ENCODE assay signal across 2 cellular contexts in the genomic region with DNA sequence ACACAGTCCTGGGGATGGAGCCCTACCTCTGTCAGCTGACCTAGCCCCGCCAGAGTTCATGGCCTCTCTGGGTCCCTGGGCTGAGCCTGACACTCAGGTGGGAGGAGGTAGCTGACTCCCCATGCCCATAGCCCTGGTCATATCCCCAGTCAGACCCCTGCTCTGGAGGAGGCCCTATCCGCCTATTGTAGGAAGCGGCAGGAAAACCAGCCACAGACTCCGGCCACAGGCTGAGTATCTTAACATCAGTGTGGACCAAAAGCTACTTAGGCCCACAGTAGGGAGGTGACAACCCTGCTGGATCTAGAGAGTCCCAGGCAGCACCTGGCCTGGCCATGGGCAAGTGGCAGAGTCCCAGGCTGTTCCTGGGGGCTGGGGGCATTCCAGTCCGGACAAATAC.
TF ChIP-seq lines count a peak whose summit lies in the region.

No MANE protein-coding gene starts in this region.

TF ChIP-seq in SK-N-SH, 30 proteins besides CTCF, POLR2A, EP300 and RAD21 (continued from another document):
- TF ChIP-seq, protein P1, sequence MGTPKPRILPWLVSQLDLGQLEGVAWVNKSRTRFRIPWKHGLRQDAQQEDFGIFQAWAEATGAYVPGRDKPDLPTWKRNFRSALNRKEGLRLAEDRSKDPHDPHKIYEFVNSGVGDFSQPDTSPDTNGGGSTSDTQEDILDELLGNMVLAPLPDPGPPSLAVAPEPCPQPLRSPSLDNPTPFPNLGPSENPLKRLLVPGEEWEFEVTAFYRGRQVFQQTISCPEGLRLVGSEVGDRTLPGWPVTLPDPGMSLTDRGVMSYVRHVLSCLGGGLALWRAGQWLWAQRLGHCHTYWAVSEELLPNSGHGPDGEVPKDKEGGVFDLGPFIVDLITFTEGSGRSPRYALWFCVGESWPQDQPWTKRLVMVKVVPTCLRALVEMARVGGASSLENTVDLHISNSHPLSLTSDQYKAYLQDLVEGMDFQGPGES (IDR thresholded peaks at IDR 0.05; ENCODE audit: low read depth, low read length): no peak

TF ChIP-seq in SK-N-SH treated with all-trans-retinoic acid at 6 μM for 48 hours, 23 proteins besides CTCF, POLR2A, EP300 and RAD21 (continued from another document):
- TF ChIP-seq, protein P2, sequence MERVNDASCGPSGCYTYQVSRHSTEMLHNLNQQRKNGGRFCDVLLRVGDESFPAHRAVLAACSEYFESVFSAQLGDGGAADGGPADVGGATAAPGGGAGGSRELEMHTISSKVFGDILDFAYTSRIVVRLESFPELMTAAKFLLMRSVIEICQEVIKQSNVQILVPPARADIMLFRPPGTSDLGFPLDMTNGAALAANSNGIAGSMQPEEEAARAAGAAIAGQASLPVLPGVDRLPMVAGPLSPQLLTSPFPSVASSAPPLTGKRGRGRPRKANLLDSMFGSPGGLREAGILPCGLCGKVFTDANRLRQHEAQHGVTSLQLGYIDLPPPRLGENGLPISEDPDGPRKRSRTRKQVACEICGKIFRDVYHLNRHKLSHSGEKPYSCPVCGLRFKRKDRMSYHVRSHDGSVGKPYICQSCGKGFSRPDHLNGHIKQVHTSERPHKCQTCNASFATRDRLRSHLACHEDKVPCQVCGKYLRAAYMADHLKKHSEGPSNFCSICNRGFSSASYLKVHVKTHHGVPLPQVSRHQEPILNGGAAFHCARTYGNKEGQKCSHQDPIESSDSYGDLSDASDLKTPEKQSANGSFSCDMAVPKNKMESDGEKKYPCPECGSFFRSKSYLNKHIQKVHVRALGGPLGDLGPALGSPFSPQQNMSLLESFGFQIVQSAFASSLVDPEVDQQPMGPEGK (CRISPR knock-in tag; IDR thresholded peaks at IDR 0.05; ENCODE audit: borderline replicate concordance): no peak
- TF ChIP-seq CSDC2 (CRISPR knock-in tag; IDR thresholded peaks at IDR 0.05) (no peak), GLIS3 (CRISPR knock-in tag; IDR thresholded peaks at IDR 0.05) (no peak), ZNF70 (CRISPR knock-in tag; IDR thresholded peaks at IDR 0.05) (no peak), ZNF565 (CRISPR knock-in tag; conservative IDR thresholded peaks at IDR 0.05; ENCODE audit: low read depth) (no peak), TCF4 (CRISPR knock-in tag; IDR thresholded peaks at IDR 0.05; ENCODE audit: borderline replicate concordance) (no peak), ZFP3 (CRISPR knock-in tag; IDR thresholded peaks at IDR 0.05) (no peak), BACH2 (CRISPR knock-in tag; IDR thresholded peaks at IDR 0.05; ENCODE audit: borderline replicate concordance) (no peak), OSR1 (CRISPR knock-in tag; IDR thresholded peaks at IDR 0.05) (no peak), SNAI2 (CRISPR knock-in tag; IDR thresholded peaks at IDR 0.05) (no peak), ISL1 (CRISPR knock-in tag; IDR thresholded peaks at IDR 0.05) (no peak), ZNF8 (CRISPR knock-in tag; IDR thresholded peaks at IDR 0.05) (no peak), TOX (CRISPR knock-in tag; IDR thresholded peaks at IDR 0.05; ENCODE audit: borderline replicate concordance) (no peak)
- TF ChIP-seq, protein P3, sequence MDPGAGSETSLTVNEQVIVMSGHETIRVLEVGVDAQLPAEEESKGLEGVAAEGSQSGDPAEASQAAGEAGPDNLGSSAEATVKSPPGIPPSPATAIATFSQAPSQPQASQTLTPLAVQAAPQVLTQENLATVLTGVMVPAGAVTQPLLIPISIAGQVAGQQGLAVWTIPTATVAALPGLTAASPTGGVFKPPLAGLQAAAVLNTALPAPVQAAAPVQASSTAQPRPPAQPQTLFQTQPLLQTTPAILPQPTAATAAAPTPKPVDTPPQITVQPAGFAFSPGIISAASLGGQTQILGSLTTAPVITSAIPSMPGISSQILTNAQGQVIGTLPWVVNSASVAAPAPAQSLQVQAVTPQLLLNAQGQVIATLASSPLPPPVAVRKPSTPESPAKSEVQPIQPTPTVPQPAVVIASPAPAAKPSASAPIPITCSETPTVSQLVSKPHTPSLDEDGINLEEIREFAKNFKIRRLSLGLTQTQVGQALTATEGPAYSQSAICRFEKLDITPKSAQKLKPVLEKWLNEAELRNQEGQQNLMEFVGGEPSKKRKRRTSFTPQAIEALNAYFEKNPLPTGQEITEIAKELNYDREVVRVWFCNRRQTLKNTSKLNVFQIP (CRISPR knock-in tag; IDR thresholded peaks at IDR 0.05; ENCODE audit: borderline replicate concordance, low read depth): no peak
